17 cellular contexts compared by ENCODE assay signal in genomic region chr19:45682908-45683307, GRCh38. TPM values are rescaled to one million over a fixed set of nuclear protein-coding genes. Genes with fewer than 3 reads are reported as not detected.
DNase-seq lines count a peak whose midpoint lies in the region; ATAC-seq and TF ChIP-seq lines count a peak whose summit lies in the region.
"Had no signal": no experiment of that assay in that cellular context is flagged by ENCODE, and none has a peak within 500 bp of the region (broad histone marks: within the 10 kb centered on the region; RNA-seq: fewer than 3 reads in every experiment).

No MANE protein-coding gene starts in this region.

- H3K27ac ChIP-seq in IMR-90 (ENCODE audit: insufficient read depth, low read length) (no peak overlapping the region), dorsolateral prefrontal cortex (peak overlapping the region in 41 of 59 donors; percentile 9 to 100 (median 97)), osteoblast (ENCODE audit: low read depth, low read length) (no peak overlapping the region)
- H3K27ac ChIP-seq in CD8-positive, alpha-beta T cell (ENCODE audit: low read depth, low read length) = no peak overlapping the region
- H3K27ac ChIP-seq: KMS-11 had no signal

- no peak overlapping the region for H3K4ac ChIP-seq in IMR-90 (ENCODE audit: low read depth, low read length)

- no peak overlapping the region for H3K14ac ChIP-seq in IMR-90 (replicated peaks; ENCODE audit: low read depth, low read length)

- no peak overlapping the region; the same call in 1 of the 2 replicates for H2AK5ac ChIP-seq in IMR-90 (ENCODE audit: low read depth, low read length)

- DNase-seq in IMR-90 (no peak), dorsolateral prefrontal cortex (no peak), osteoblast (ENCODE audit: insufficient read length, low spot score, missing footprints) (peak; percentile 44), GM20000 (ENCODE audit: low spot score) (no peak), MV-4-11 (lab: John Stamatoyannopoulos, UW) (no peak)
- no peak for DNase-seq in CD8-positive, alpha-beta T cell
- DNase-seq: CD4-positive, CD25-positive, alpha-beta regulatory T cell; DMS79; H9; NCI-H1048; NCI-H2107; NCI-H226; NCI-H526; NK-92 treated with Interleukin-12 subunit alpha and Interleukin-12 subunit beta, amount 100 ng/mL, for 24 hours; SIG-M5 had no signal

- CTCF ChIA-PET in IMR-90 (lab: Yijun Ruan, JAX) = no interaction called here
- CTCF ChIA-PET in CD8-positive, alpha-beta T cell (lab: Charles Lee) = interaction anchor here (1.5 to 11.5 kb wide), 3 partner anchors 10 to 144 kb away, joined by 3 to 97 read pairs (median 24); partner anchors contain the start of genes QPCTL and SNRPD2

- no peak for ATAC-seq in IMR-90 (ENCODE audit: low read depth)
- ATAC-seq in CD8-positive, alpha-beta T cell = no peak

- no peak overlapping the region for H3K23ac ChIP-seq in IMR-90 (ENCODE audit: low read depth, low read length)

- peak; percentile 21 for TF ChIP-seq POLR2A in GM18951 (IDR thresholded peaks at IDR 0.05; ENCODE audit: extremely low read depth, insufficient read depth, insufficient read length)
- no peak for TF ChIP-seq POLR2A in IMR-90 (IDR thresholded peaks at IDR 0.05; ENCODE audit: low read depth, low read length)

- TF ChIP-seq RAD21 in IMR-90 (IDR thresholded peaks at IDR 0.05; ENCODE audit: low read length) = no peak

- H3K36me3 Mint-ChIP-seq in CD8-positive, alpha-beta T cell = peaks cover 41% of the 10 kb centered on the region

- H3K9me3 ChIP-seq in IMR-90 (ENCODE audit: control insufficient read depth, insufficient read depth, low read length) (no peaks in the 10 kb centered on the region), osteoblast (ENCODE audit: low read depth, low read length) (no peaks in the 10 kb centered on the region)
- no peaks in the 10 kb centered on the region for H3K9me3 ChIP-seq in CD8-positive, alpha-beta T cell (ENCODE audit: low read length)

- H3K79me2 ChIP-seq in osteoblast (ENCODE audit: insufficient read depth, low read length) = no peaks in the 10 kb centered on the region

- POLR2A ChIA-PET in IMR-90 (lab: Charles Lee; ENCODE audit: unreplicated experiment) = no interaction called here
- POLR2A ChIA-PET in CD8-positive, alpha-beta T cell (lab: Charles Lee) = no interaction called here

- TF ChIP-seq CTCF in IMR-90 (conservative IDR thresholded peaks at IDR 0.05; ENCODE audit: low read depth, low read length) (no peak), dorsolateral prefrontal cortex (IDR thresholded peaks at IDR 0.05 in 54 of 56, conservative IDR thresholded peaks at IDR 0.05 in 2 of 56; ENCODE audit: low read depth in 1 of 56, partially characterized antibody in 56 of 56) (no peak), osteoblast (IDR thresholded peaks at IDR 0.05; ENCODE audit: extremely low read depth, low read depth, low read length) (no peak), GM20000 (IDR thresholded peaks at IDR 0.05; ENCODE audit: extremely low read depth, missing control alignments) (no peak)
- no peak for TF ChIP-seq CTCF in CD8-positive, alpha-beta T cell (IDR thresholded peaks at IDR 0.05)

- H3K27me3 ChIP-seq in IMR-90 (ENCODE audit: control insufficient read depth, insufficient read depth, low read length) (no peaks in the 10 kb centered on the region; the same call in 1 of the 2 replicates), dorsolateral prefrontal cortex (peaks cover 0 to 25% (median 13%) of the 10 kb centered on the region in 45 donors), osteoblast (ENCODE audit: insufficient read depth, low read length) (peaks cover 2% of the 10 kb centered on the region)
- H3K27me3 ChIP-seq in CD8-positive, alpha-beta T cell (ENCODE audit: insufficient read depth, low read length) = no peaks in the 10 kb centered on the region

- no peaks in the 10 kb centered on the region for H3K9me1 ChIP-seq in IMR-90 (ENCODE audit: insufficient read depth, low read length)

- H3K4me2 ChIP-seq in IMR-90 (ENCODE audit: low read depth, low read length) = no peak overlapping the region
- no peak overlapping the region for H3K4me2 ChIP-seq in osteoblast (ENCODE audit: insufficient read depth, low read length)
- H3K4me2 ChIP-seq: KMS-11 had no signal

- H3K4me1 Mint-ChIP-seq in CD8-positive, alpha-beta T cell (ENCODE audit: low read depth) = peaks cover 9% of the 10 kb centered on the region

- dilution Hi-C loops in IMR-90 (cut with HindIII; ENCODE audit: low sequenced_read_pairs, unreplicated experiment) = no loop called here

- H3K79me1 ChIP-seq in IMR-90 (ENCODE audit: low read depth in 1 of 2, low read length in 2 of 2) = peaks cover 0 to 12% of the 10 kb centered on the region in 2 experiments; a peak in 1 of 4 replicates

- intact Hi-C loops in IMR-90 (cut with micrococcal nuclease) = no loop called here
- intact Hi-C loops in dorsolateral prefrontal cortex (cut with DNase I) = loop anchor here in 1 of 2 donors (5.0 kb wide), 1 partner anchor 156 kb away; no protein-coding TSS in a partner anchor
- intact Hi-C loops in CD8-positive, alpha-beta T cell (cut with DNase I, micrococcal nuclease) = no loop called here

- H4K8ac ChIP-seq in IMR-90 (ENCODE audit: low read depth in 2 of 2, low read length in 2 of 2) = no peak overlapping the region

- H2BK15ac ChIP-seq in IMR-90 (ENCODE audit: low read depth, low read length) = no peak overlapping the region

- H3K4me3 ChIP-seq in IMR-90 (ENCODE audit: insufficient read depth, low read depth, low read length) (no peak overlapping the region), dorsolateral prefrontal cortex (no peak overlapping the region), osteoblast (ENCODE audit: insufficient read depth, low read length) (no peak overlapping the region)
- H3K4me3 ChIP-seq in CD8-positive, alpha-beta T cell (ENCODE audit: low read depth, low read length) = no peak overlapping the region

- no peak overlapping the region for H4K5ac ChIP-seq in IMR-90 (ENCODE audit: low read depth, low read length)

- H3K56ac ChIP-seq in IMR-90 (ENCODE audit: extremely low read depth, insufficient read depth, low read length) = no peak overlapping the region

- no peak overlapping the region for H2BK20ac ChIP-seq in IMR-90 (ENCODE audit: low read depth, low read length)

- no peak overlapping the region for H2AFZ ChIP-seq in IMR-90 (replicated peaks; ENCODE audit: low read length, poor library complexity)
- no peak overlapping the region for H2AFZ ChIP-seq in osteoblast (ENCODE audit: low read length)

- H3K27me3 Mint-ChIP-seq in CD8-positive, alpha-beta T cell (ENCODE audit: low read depth) = no peaks in the 10 kb centered on the region
- H3K27me3 Mint-ChIP-seq: CD4-positive, CD25-positive, alpha-beta regulatory T cell had no signal

- in situ Hi-C loops in GM18951 (cut with MboI; ENCODE audit: low sequenced_read_pairs, unreplicated experiment) = no loop called here
- in situ Hi-C loops in IMR-90 (cut with MboI; ENCODE audit: low sequenced_read_pairs) = no loop called here

- H4K20me1 ChIP-seq in IMR-90 (ENCODE audit: insufficient read depth, low read length) = peaks cover 6% of the 10 kb centered on the region; the same call in 1 of the 2 replicates
- no peaks in the 10 kb centered on the region for H4K20me1 ChIP-seq in osteoblast (ENCODE audit: insufficient read depth, low read length)

- H2BK5ac ChIP-seq in IMR-90 (ENCODE audit: low read depth, low read length, poor library complexity, severe bottlenecking) = no peak overlapping the region

- no peak overlapping the region for H3K18ac ChIP-seq in IMR-90 (ENCODE audit: low read depth, low read length)

- H3K4me1 ChIP-seq in IMR-90 (ENCODE audit: control insufficient read depth, insufficient read depth, low read length) = no peaks in the 10 kb centered on the region
- H3K4me1 ChIP-seq in osteoblast (ENCODE audit: insufficient read depth, low read length) = peaks cover 8% of the 10 kb centered on the region
- peaks cover 6% of the 10 kb centered on the region for H3K4me1 ChIP-seq in CD8-positive, alpha-beta T cell (ENCODE audit: insufficient read depth, low read length)

- H3K9ac ChIP-seq in IMR-90 (ENCODE audit: low read depth, low read length) = no peak overlapping the region
- H3K9ac ChIP-seq: KMS-11 had no signal

- H4K91ac ChIP-seq in IMR-90 (ENCODE audit: insufficient read depth, low read depth, low read length) = no peak overlapping the region

- H2AK9ac ChIP-seq in IMR-90 (replicated peaks; ENCODE audit: low read depth, low read length, poor library complexity) = peak overlapping the region; percentile 16

- 76% methylated on average over 3 of the region's 5 CpGs; no CpG with 5 or more reads in 1 of the 2 experiments for WGBS in IMR-90 (ENCODE audit: extremely low coverage in 2 of 2, insufficient read length in 1 of 2), 2 experiments

- no peaks in the 10 kb centered on the region for H3K9me3 Mint-ChIP-seq in CD8-positive, alpha-beta T cell
- H3K9me3 Mint-ChIP-seq: CD4-positive, CD25-positive, alpha-beta regulatory T cell; H9 had no signal

- H3K36me3 ChIP-seq in IMR-90 (ENCODE audit: control insufficient read depth, insufficient read depth, low read length) (peaks cover 30% of the 10 kb centered on the region), osteoblast (ENCODE audit: insufficient read depth, low read length) (peaks cover 26% of the 10 kb centered on the region)
- peaks cover 26% of the 10 kb centered on the region for H3K36me3 ChIP-seq in CD8-positive, alpha-beta T cell (ENCODE audit: insufficient read depth, low read length)

- H3K27ac Mint-ChIP-seq in CD8-positive, alpha-beta T cell = no peak overlapping the region

- no TSS peak for BruUV-seq in IMR-90 (replicated peaks; lab: Mats Ljungman, UMichigan)

- H3K4me3 Mint-ChIP-seq in CD8-positive, alpha-beta T cell = no peak overlapping the region

- H2BK120ac ChIP-seq in IMR-90 (ENCODE audit: low read depth, low read length) = no peak overlapping the region

RNA-seq across cellular contexts. Expression of gene SNRPD2, which starts 8.8 kb away (rescaled TPM):
- 877 and 974 TPM in 2 replicates for total RNA-seq in IMR-90 (2012; rRNA removed)
- polyA plus RNA-seq in IMR-90 (2012; rRNA removed) = 587 and 623 TPM in 2 replicates
- polyA plus RNA-seq in IMR-90 (2012; cell fraction: cytosol; rRNA removed) = 388 and 831 TPM in 2 replicates
- polyA plus RNA-seq in IMR-90 (2012; cell fraction: nucleus; rRNA removed; ENCODE audit: low replicate concordance) = 88.5 and 316 TPM in 2 replicates
- total RNA-seq in dorsolateral prefrontal cortex = 100 to 1,000 TPM; 125 to 259 (median 201) TPM
- total RNA-seq in osteoblast = 139 and 155 TPM in 2 replicates
- total RNA-seq in CD8-positive, alpha-beta T cell = 100 to 1,000 TPM; 301 to 313 TPM

RNA-seq across cellular contexts. Expression of gene QPCTL, which starts 9.6 kb away (rescaled TPM):
- 6.6 and 7.8 TPM in 2 replicates for total RNA-seq in IMR-90 (2012; rRNA removed)
- 11.5 and 12.1 TPM in 2 replicates for polyA plus RNA-seq in IMR-90 (2012; rRNA removed)
- polyA plus RNA-seq in IMR-90 (2012; cell fraction: cytosol; rRNA removed) = 7.4 and 10.5 TPM in 2 replicates
- 14.3 and 20.0 TPM in 2 replicates for polyA plus RNA-seq in IMR-90 (2012; cell fraction: nucleus; rRNA removed; ENCODE audit: low replicate concordance)
- total RNA-seq in dorsolateral prefrontal cortex = 10 to 100 TPM in 31 of 120 experiments, 1 to 10 TPM in 89; 3.0 to 16.5 (median 8.6) TPM
- total RNA-seq in osteoblast = 15.6 and 16.5 TPM in 2 replicates
- total RNA-seq in CD8-positive, alpha-beta T cell = 1 to 10 TPM; 7.0 to 7.5 TPM

RNA-seq across cellular contexts. Expression of gene GIPR, which starts 14.9 kb away (rescaled TPM):
- total RNA-seq in IMR-90 (2012; rRNA removed) = 0.18 and 0.28 TPM in 2 replicates
- polyA plus RNA-seq in IMR-90 (2012; rRNA removed) = 0.63 and 1.2 TPM in 2 replicates
- 0.35 and 0.55 TPM in 2 replicates for polyA plus RNA-seq in IMR-90 (2012; cell fraction: cytosol; rRNA removed)
- 13.9 and 14.7 TPM in 2 replicates for polyA plus RNA-seq in IMR-90 (2012; cell fraction: nucleus; rRNA removed; ENCODE audit: low replicate concordance)
- 10 to 100 TPM in 16 of 120 experiments, 1 to 10 TPM in 91, under 1 TPM in 12, not detected in 1; 0.29 to 22.2 (median 3.7) TPM for total RNA-seq in dorsolateral prefrontal cortex
- total RNA-seq in osteoblast = under 0.01 and 0.88 TPM in 2 replicates
- total RNA-seq in CD8-positive, alpha-beta T cell = 10 to 100 TPM in 1 of 2 experiments, 1 to 10 TPM in 1; 9.4 to 10.7 TPM

RNA-seq across cellular contexts. Expression of gene EML2, which starts 43.7 kb away (rescaled TPM):
- total RNA-seq in IMR-90 (2012; rRNA removed) (11.1 and 11.8 TPM in 2 replicates), dorsolateral prefrontal cortex (100 to 1,000 TPM in 112 of 120 experiments, 10 to 100 TPM in 8; 86.4 to 266 (median 132) TPM), osteoblast (10.1 and 11.8 TPM in 2 replicates)
- polyA plus RNA-seq in IMR-90 (2012; rRNA removed) = 25.3 and 26.0 TPM in 2 replicates
- 16.1 and 17.7 TPM in 2 replicates for polyA plus RNA-seq in IMR-90 (2012; cell fraction: cytosol; rRNA removed)
- 126 and 168 TPM in 2 replicates for polyA plus RNA-seq in IMR-90 (2012; cell fraction: nucleus; rRNA removed; ENCODE audit: low replicate concordance)
- 10 to 100 TPM; 24.0 to 26.5 TPM for total RNA-seq in CD8-positive, alpha-beta T cell

RNA-seq across cellular contexts. Expression of gene FBXO46, which starts 47.8 kb away (rescaled TPM):
- total RNA-seq in IMR-90 (2012; rRNA removed) (2.2 and 3.0 TPM in 2 replicates), dorsolateral prefrontal cortex (10 to 100 TPM in 119 of 120 experiments, 1 to 10 TPM in 1; 9.1 to 29.5 (median 17.4) TPM), osteoblast (8.0 and 9.0 TPM in 2 replicates)
- 6.8 and 7.0 TPM in 2 replicates for polyA plus RNA-seq in IMR-90 (2012; rRNA removed)
- 4.4 and 7.9 TPM in 2 replicates for polyA plus RNA-seq in IMR-90 (2012; cell fraction: cytosol; rRNA removed)
- polyA plus RNA-seq in IMR-90 (2012; cell fraction: nucleus; rRNA removed; ENCODE audit: low replicate concordance) = 15.3 and 29.9 TPM in 2 replicates
- total RNA-seq in CD8-positive, alpha-beta T cell = 10 to 100 TPM; 15.2 to 17.1 TPM

Comparison
In these comparisons a context has a peak if more than half of its experiments do, and no peak if none do; other contexts are left out.
1. H3K27ac ChIP-seq: peak in dorsolateral prefrontal cortex (41 of 59); none in IMR-90 (single experiment), osteoblast (single experiment) and CD8-positive, alpha-beta T cell (single experiment).